ENCODE assay signal across 22 cellular contexts in genomic region chr7:100600222-100601038, GRCh38. TPM values are rescaled to one million over a fixed set of nuclear protein-coding genes. Genes with fewer than 3 reads are reported as not detected.
A peak's percentile ranks its signal among the peaks of the same experiment; 100 is the strongest.
DNase-seq lines count a peak whose midpoint lies in the region; ATAC-seq and TF ChIP-seq lines count a peak whose summit lies in the region.
"Had no signal": no experiment of that assay in that cellular context is flagged by ENCODE, and none has a peak within 500 bp of the region (broad histone marks: within the 10 kb centered on the region; RNA-seq: fewer than 3 reads in every experiment).

No MANE protein-coding gene starts in this region.

- no peak overlapping the region for H3K4me3 ChIP-seq in GM12875 (ENCODE audit: low read depth, low read length)
- no peak overlapping the region for H3K4me3 ChIP-seq in OCI-LY3 (ENCODE audit: low read length)
- no peak overlapping the region for H3K4me3 ChIP-seq in endodermal cell (ENCODE audit: low read length)
- H3K4me3 ChIP-seq: breast epithelium, heart right ventricle, left lung, mucosa of descending colon, upper lobe of left lung had no signal

- peaks cover 17% of the 10 kb centered on the region for H3K27me3 Mint-ChIP-seq in endodermal cell (ENCODE audit: insufficient read depth)
- no peaks in the 10 kb centered on the region for H3K27me3 Mint-ChIP-seq in activated T-cell treated with anti-CD3 and anti-CD28 coated beads, Interleukin-2, amount 50 U/mL, for 24 hours
- H3K27me3 Mint-ChIP-seq: T-cell had no signal

- no peaks in the 10 kb centered on the region for H3K9me3 Mint-ChIP-seq in endodermal cell
- no peaks in the 10 kb centered on the region for H3K9me3 Mint-ChIP-seq in activated T-cell treated with anti-CD3 and anti-CD28 coated beads, Interleukin-2, amount 50 U/mL, for 24 hours
- H3K9me3 Mint-ChIP-seq: dendritic cell treated with granulocyte-macrophage colony-stimulating factor and Interleukin-4, amounts not matched to agents 40 ng/mL and 50 ng/mL, for 4 days; T-cell had no signal

- H3K4me2 ChIP-seq in OCI-LY3 (ENCODE audit: low read length): no peak overlapping the region

- no peaks in the 10 kb centered on the region for H3K36me3 ChIP-seq in OCI-LY3 (replicated peaks; ENCODE audit: low read depth, low read length)
- no peaks in the 10 kb centered on the region for H3K36me3 ChIP-seq in endodermal cell (ENCODE audit: control insufficient read depth, insufficient read depth, low read length)
- H3K36me3 ChIP-seq: breast epithelium, heart right ventricle, left lung, upper lobe of left lung had no signal

- H3K9ac ChIP-seq in OCI-LY3 (ENCODE audit: low read length): no peak overlapping the region
- H3K9ac ChIP-seq in endodermal cell (ENCODE audit: extremely low read depth, low read length, poor library complexity, severe bottlenecking): no peak overlapping the region

- no peaks in the 10 kb centered on the region for H4K20me1 ChIP-seq in OCI-LY3 (ENCODE audit: insufficient read depth, low read length)

- H3K27me3 ChIP-seq in OCI-LY3 (ENCODE audit: low read depth, low read length) (no peaks in the 10 kb centered on the region), endodermal cell (ENCODE audit: control insufficient read depth, insufficient read depth, low read length, poor library complexity, severe bottlenecking) (peaks cover 7% of the 10 kb centered on the region)
- H3K27me3 ChIP-seq: breast epithelium, upper lobe of left lung had no signal

- H3K27ac ChIP-seq in OCI-LY3 (ENCODE audit: low read length) (no peak overlapping the region), endodermal cell (ENCODE audit: low read depth, low read length) (no peak overlapping the region)
- H3K27ac ChIP-seq: left lung, upper lobe of left lung had no signal

- no peaks in the 10 kb centered on the region for H3K9me3 ChIP-seq in OCI-LY3 (ENCODE audit: insufficient read depth, low read length)
- H3K9me3 ChIP-seq in endodermal cell (ENCODE audit: control insufficient read depth, low read length): no peaks in the 10 kb centered on the region
- H3K9me3 ChIP-seq: breast epithelium, heart right ventricle, left lung, mucosa of descending colon, upper lobe of left lung had no signal

- peaks cover 7% of the 10 kb centered on the region; the same call in 1 of the 2 replicates for H3K4me1 ChIP-seq in OCI-LY3 (ENCODE audit: low read length)
- peaks cover 4% of the 10 kb centered on the region for H3K4me1 ChIP-seq in endodermal cell (ENCODE audit: control insufficient read depth, insufficient read depth, low read length)
- H3K4me1 ChIP-seq: breast epithelium had no signal

- no peak overlapping the region for H2AFZ ChIP-seq in OCI-LY3 (ENCODE audit: low read depth, low read length)

- WGBS in endodermal cell (ENCODE audit: insufficient coverage in 1 of 2, insufficient read length in 1 of 2), 2 experiments: 79 to 82% methylated on average over 11 to 18 of the region's 18 CpGs

- no peak for ATAC-seq in HG02981 (IDR thresholded peaks at IDR 0.05; ENCODE audit: unreplicated experiment)
- ATAC-seq: heart right ventricle, left lung, mucosa of descending colon, T-cell had no signal

- peak; percentile 17; the same call in 1 of the 2 replicates for TF ChIP-seq CTCF in GM12875 (IDR thresholded peaks at IDR 0.05; ENCODE audit: borderline replicate concordance, insufficient read depth, low read depth, low read length)
- peak; percentile 55 for TF ChIP-seq CTCF in OCI-LY3 (IDR thresholded peaks at IDR 0.05; ENCODE audit: low read depth, low read length)
- peak; percentile 50 for TF ChIP-seq CTCF in endodermal cell (conservative IDR thresholded peaks at IDR 0.05)

- DNase-seq in D341Med (ENCODE audit: low spot score) (peak; percentile 53), endodermal cell (no peak), hepatic stellate cell (ENCODE audit: low spot score) (no peak), NCI-H187 treated with DMSO at 0.1 percent for 48 hours (lab: John Stamatoyannopoulos, UW) (no peak)
- no peak for DNase-seq in activated T-cell treated with anti-CD3 and anti-CD28 coated beads, Interleukin-2, amount 50 U/mL, for 24 hours
- DNase-seq: activated CD4-positive, alpha-beta T cell treated with anti-CD3 and anti-CD28 coated beads, Interleukin-2, amount 50 U/mL, for 1 hour; activated gamma-delta T cell; GOT3; heart right ventricle; left lung; mucosa of descending colon; NCI-H1092 treated with DMSO at 0.1 percent for 48 hours; NCI-H2029 treated with DMSO at 0.1 percent for 48 hours; stimulated activated CD4-positive, alpha-beta T cell treated with anti-CD3 and anti-CD28 coated beads, Interleukin-12 subunit alpha, Interleukin-12 subunit beta, amount 100 ng/mL, for 4 hours; T-cell; upper lobe of left lung had no signal

- peaks cover 19% of the 10 kb centered on the region for H3K4me1 Mint-ChIP-seq in endodermal cell
- H3K4me1 Mint-ChIP-seq in activated T-cell treated with anti-CD3 and anti-CD28 coated beads, Interleukin-2, amount 50 U/mL, for 24 hours (ENCODE audit: low read depth): peaks cover 20% of the 10 kb centered on the region

- no peaks in the 10 kb centered on the region for H3K36me3 Mint-ChIP-seq in endodermal cell (ENCODE audit: low read depth)
- no peaks in the 10 kb centered on the region for H3K36me3 Mint-ChIP-seq in activated T-cell treated with anti-CD3 and anti-CD28 coated beads, Interleukin-2, amount 50 U/mL, for 24 hours (ENCODE audit: low read depth)
- H3K36me3 Mint-ChIP-seq: T-cell had no signal

- H3K27ac Mint-ChIP-seq in endodermal cell: no peak overlapping the region
- no peak overlapping the region for H3K27ac Mint-ChIP-seq in activated T-cell treated with anti-CD3 and anti-CD28 coated beads, Interleukin-2, amount 50 U/mL, for 24 hours
- H3K27ac Mint-ChIP-seq: dendritic cell treated with granulocyte-macrophage colony-stimulating factor and Interleukin-4, amounts not matched to agents 40 ng/mL and 50 ng/mL, for 4 days had no signal

- no peaks in the 10 kb centered on the region for H3K79me2 ChIP-seq in OCI-LY3 (ENCODE audit: low read length)

- no peak overlapping the region for H3K4me3 Mint-ChIP-seq in endodermal cell
- no peak overlapping the region for H3K4me3 Mint-ChIP-seq in activated T-cell treated with anti-CD3 and anti-CD28 coated beads, Interleukin-2, amount 50 U/mL, for 24 hours
- H3K4me3 Mint-ChIP-seq: dendritic cell treated with granulocyte-macrophage colony-stimulating factor and Interleukin-4, amounts not matched to agents 40 ng/mL and 50 ng/mL, for 4 days; T-cell had no signal

RNA-seq across cellular contexts. Expression of gene PCOLCE, which starts 1.7 kb away (rescaled TPM):
- 10 to 100 TPM; 17.5 to 37.7 TPM for total RNA-seq in endodermal cell
- 47.4 TPM for polyA plus RNA-seq in endodermal cell (2013, experiment 1 of 2)
- polyA plus RNA-seq in endodermal cell (2013, experiment 2 of 2): 40.5 TPM

RNA-seq across cellular contexts. Expression of gene MOSPD3, which starts 11.9 kb away (rescaled TPM):
- 10 to 100 TPM; 19.8 to 25.5 TPM for total RNA-seq in endodermal cell
- polyA plus RNA-seq in endodermal cell (2013, experiment 1 of 2): 33.1 TPM
- 32.4 TPM for polyA plus RNA-seq in endodermal cell (2013, experiment 2 of 2)

RNA-seq across cellular contexts. Expression of gene FBXO24, which starts 14.3 kb away (rescaled TPM):
- 1 to 10 TPM; 1.3 to 3.0 TPM for total RNA-seq in endodermal cell
- polyA plus RNA-seq in endodermal cell (2013, experiment 1 of 2): 2.4 TPM
- polyA plus RNA-seq in endodermal cell (2013, experiment 2 of 2): 1.4 TPM
- total RNA-seq: HT1080 had no signal

RNA-seq across cellular contexts. Expression of gene LRCH4, which starts 14.5 kb away (rescaled TPM):
- 10 to 100 TPM; 49.4 to 56.0 TPM for total RNA-seq in endodermal cell
- 50.6 TPM for polyA plus RNA-seq in endodermal cell (2013, experiment 1 of 2)
- polyA plus RNA-seq in endodermal cell (2013, experiment 2 of 2): 40.0 TPM

RNA-seq across cellular contexts. Expression of gene SAP25, which starts 26.7 kb away (rescaled TPM):
- 1 to 10 TPM; 5.8 to 6.3 TPM for total RNA-seq in endodermal cell
- 5.6 TPM for polyA plus RNA-seq in endodermal cell (2013, experiment 1 of 2)
- polyA plus RNA-seq in endodermal cell (2013, experiment 2 of 2): 4.6 TPM
